ENCODE assay signal across 10 cellular contexts in genomic region chr18:9366126-9366714, GRCh38. TPM values are rescaled to one million over a fixed set of nuclear protein-coding genes. Genes with fewer than 3 reads are reported as not detected.
DNase-seq lines count a peak whose midpoint lies in the region; ATAC-seq and TF ChIP-seq lines count a peak whose summit lies in the region.
"Had no signal": no experiment of that assay in that cellular context is flagged by ENCODE, and none has a peak within 500 bp of the region (broad histone marks: within the 10 kb centered on the region; RNA-seq: fewer than 3 reads in every experiment).

No MANE protein-coding gene starts in this region.

- no peak overlapping the region for H3K4me3 Mint-ChIP-seq in CD4-positive, alpha-beta memory T cell
- H3K4me3 Mint-ChIP-seq: naive B cell had no signal

- H3K27ac Mint-ChIP-seq in CD4-positive, alpha-beta memory T cell, result no peak overlapping the region

- POLR2A ChIA-PET in CD4-positive, alpha-beta memory T cell (lab: Charles Lee; ENCODE audit: partially characterized antibody), result no interaction called here

- intact Hi-C loops in testis (cut with DNase I; ENCODE audit: low total_unique reads), result no loop called here
- intact Hi-C loops in CD4-positive, alpha-beta memory T cell (cut with micrococcal nuclease), result no loop called here

- no peaks in the 10 kb centered on the region for H3K4me1 Mint-ChIP-seq in CD4-positive, alpha-beta memory T cell

- TF ChIP-seq CTCF in testis (IDR thresholded peaks at IDR 0.05), result no peak

- no peaks in the 10 kb centered on the region for H3K36me3 ChIP-seq in testis (ENCODE audit: low read depth, missing control alignments)
- no peaks in the 10 kb centered on the region for H3K36me3 ChIP-seq in CD4-positive, alpha-beta memory T cell (ENCODE audit: insufficient read depth, low read length)

- ATAC-seq in HG03571 (IDR thresholded peaks at IDR 0.05; ENCODE audit: unreplicated experiment), result no peak

- no peak overlapping the region for H3K27ac ChIP-seq in testis
- H3K27ac ChIP-seq in CD4-positive, alpha-beta memory T cell (ENCODE audit: low read depth, low read length), result no peak overlapping the region
- H3K27ac ChIP-seq: vagina had no signal

- peaks cover 24 to 38% of the 10 kb centered on the region in 2 donors for H3K36me3 Mint-ChIP-seq in CD4-positive, alpha-beta memory T cell

- no peak overlapping the region for H3K4me3 ChIP-seq in testis
- no peak overlapping the region for H3K4me3 ChIP-seq in CD4-positive, alpha-beta memory T cell (ENCODE audit: low read length in 2 of 2)
- H3K4me3 ChIP-seq: vagina had no signal

- peaks cover 0 to 3% (median 0%) of the 10 kb centered on the region in 8 donors for H3K9me3 Mint-ChIP-seq in CD4-positive, alpha-beta memory T cell

- H3K27me3 ChIP-seq in testis, result no peaks in the 10 kb centered on the region
- H3K27me3 ChIP-seq in CD4-positive, alpha-beta memory T cell (ENCODE audit: insufficient read depth, low read length), result no peaks in the 10 kb centered on the region
- H3K27me3 ChIP-seq: vagina had no signal

- peaks cover 4% of the 10 kb centered on the region for H3K4me1 ChIP-seq in testis
- no peaks in the 10 kb centered on the region for H3K4me1 ChIP-seq in CD4-positive, alpha-beta memory T cell (ENCODE audit: insufficient read depth, low read length)
- H3K4me1 ChIP-seq: vagina had no signal

- H3K27me3 Mint-ChIP-seq in CD4-positive, alpha-beta memory T cell, result no peaks in the 10 kb centered on the region
- H3K27me3 Mint-ChIP-seq: naive B cell had no signal

- CTCF ChIA-PET in CD4-positive, alpha-beta memory T cell (lab: Charles Lee; ENCODE audit: partially characterized antibody), result no interaction called here

- H3K9me3 ChIP-seq in testis, result no peaks in the 10 kb centered on the region
- H3K9me3 ChIP-seq in CD4-positive, alpha-beta memory T cell (ENCODE audit: control insufficient read depth in 1 of 2, low read length in 2 of 2), result no peaks in the 10 kb centered on the region
- H3K9me3 ChIP-seq: vagina had no signal

- DNase-seq in LHCN-M2 (ENCODE audit: low read depth) (peak; percentile 74), cerebellar cortex (ENCODE audit: low spot score) (peak; percentile 86), kidney glomerular epithelial cell (lab: John Stamatoyannopoulos, UW) (peak; percentile 11), testis (peak; percentile 30), NCI-H2081 treated with DMSO at 0.1 percent for 48 hours (lab: John Stamatoyannopoulos, UW) (no peak), SKM-1 (lab: John Stamatoyannopoulos, UW; ENCODE audit: unreplicated experiment) (no peak)
- DNase-seq in CD4-positive, alpha-beta memory T cell, result no peak
- DNase-seq: naive B cell had no signal

- 51 to 57% methylated on average over 6 of the region's 6 CpGs for WGBS in testis, 2 donors

- no peak for TF ChIP-seq POLR2A in testis (IDR thresholded peaks at IDR 0.05)

RNA-seq across cellular contexts. Expression of gene TWSG1, which starts 31.6 kb away (rescaled TPM):
- total RNA-seq in LHCN-M2 (2014; rRNA removed), result 110 and 113 TPM in 2 replicates
- polyA plus RNA-seq in LHCN-M2 (2012), result 34.0 TPM
- 10 to 100 TPM; 20.1 to 23.8 TPM for total RNA-seq in testis
- 26.6 TPM for polyA plus RNA-seq in testis (ENCODE audit: insufficient read depth, low read depth, low replicate concordance)
- total RNA-seq in CD4-positive, alpha-beta memory T cell, result 1 to 10 TPM; 5.1 to 6.0 TPM
- polyA plus RNA-seq in CD4-positive, alpha-beta memory T cell, result 1 to 10 TPM; 4.1 to 4.8 TPM

Comparison
In these comparisons a context has a peak if more than half of its experiments do, and no peak if none do; other contexts are left out.
1. DNase-seq: peak in LHCN-M2 (single experiment), cerebellar cortex (single experiment), kidney glomerular epithelial cell (single experiment) and testis (single experiment); none in CD4-positive, alpha-beta memory T cell (0 of 5), NCI-H2081 treated with DMSO at 0.1 percent for 48 hours (single experiment) and SKM-1 (single experiment).